ENCODE assay signal across 8 cellular contexts in the genomic region with DNA sequence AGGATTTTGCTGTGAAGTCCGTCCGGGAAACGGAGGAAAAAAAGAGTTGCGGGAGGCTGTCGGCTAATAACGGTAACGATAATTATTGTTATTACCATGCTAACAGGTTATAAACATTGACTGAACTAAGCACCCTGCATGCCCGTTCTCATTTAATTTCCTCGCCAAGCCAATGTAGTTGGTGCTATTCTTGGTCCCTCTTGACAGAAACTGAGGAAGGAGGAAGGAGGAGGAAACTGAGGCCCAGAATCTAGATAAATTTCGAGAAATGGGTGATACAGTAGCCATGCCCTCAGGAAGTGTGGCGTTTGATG. TPM values are rescaled to one million over a fixed set of nuclear protein-coding genes. Genes with fewer than 3 reads are reported as not detected.
DNase-seq lines count a peak whose midpoint lies in the region; ATAC-seq, FAIRE-seq and TF ChIP-seq lines count a peak whose summit lies in the region.

No MANE protein-coding gene starts in this region.

- H3K9me3 ChIP-seq in PC-9 (ENCODE audit: insufficient read depth, low read depth) (no peaks in the 10 kb centered on the region), right cardiac atrium (ENCODE audit: control insufficient read depth, low read length) (no peaks in the 10 kb centered on the region)

- H3K36me3 ChIP-seq in PC-9 (ENCODE audit: low read depth) = 0 out of 2 replicates have a peak, but pooled peaks cover 2% of the 10 kb centered on the region

- no peak overlapping the region for H3K27ac Mint-ChIP-seq in stimulated activated naive B cell treated with anti-CD40 and anti-IgM and Interleukin-4, amounts not matched to agents 10 μg/mL and 1 μg/mL and 100 μg/mL, for 72 hours

- H3K27me3 Mint-ChIP-seq in stimulated activated naive B cell treated with anti-CD40 and anti-IgM and Interleukin-4, amounts not matched to agents 10 μg/mL and 1 μg/mL and 100 μg/mL, for 72 hours = no peaks in the 10 kb centered on the region

- H3K27ac ChIP-seq in PC-9 = peak overlapping the region; percentile 69
- no peak overlapping the region for H3K27ac ChIP-seq in right cardiac atrium (ENCODE audit: low read length)

- intact Hi-C loops in PC-9 (cut with micrococcal nuclease; ENCODE audit: unreplicated experiment) = no loop called here
- intact Hi-C loops in right cardiac atrium (cut with DNase I) = no loop called here

- DNase-seq in PC-9 (no peak), right cardiac atrium (no peak), NCI-H2171 (lab: John Stamatoyannopoulos, UW) (no peak), H54 (ENCODE audit: insufficient read length, low spot score) (no peak), GM13977 (ENCODE audit: low spot score) (no peak)
- no peak for DNase-seq in stimulated activated naive B cell treated with anti-CD40 and anti-IgM and Interleukin-4, amounts not matched to agents 10 μg/mL and 1 μg/mL and 100 μg/mL, for 72 hours

- H3F3A ChIP-seq in PC-9 (ENCODE audit: insufficient read depth, low read depth) = peaks cover 4% of the 10 kb centered on the region; the same call in 1 of the 2 replicates

- BruUV-seq in PC-9 (replicated peaks; lab: Mats Ljungman, UMichigan) = TSS peak; percentile 54

- H2AFZ ChIP-seq in PC-9 = peak overlapping the region; percentile 95

- POLR2A ChIA-PET in PC-9 (lab: Charles Lee; ENCODE audit: unreplicated experiment) = interaction anchor here (0.5 to 0.6 kb wide), 4 partner anchors 15 to 777 kb away, joined by 3 to 8 read pairs (median 3); no protein-coding TSS in a partner anchor

- peak overlapping the region; percentile 95 for H3K4me2 ChIP-seq in PC-9

- H3K27me3 ChIP-seq in PC-9 (ENCODE audit: insufficient read depth, low read depth) = no peaks in the 10 kb centered on the region
- H3K27me3 ChIP-seq in right cardiac atrium (ENCODE audit: control insufficient read depth, insufficient read depth) = no peaks in the 10 kb centered on the region

- TF ChIP-seq POLR2A in H54 (IDR thresholded peaks at IDR 0.05; ENCODE audit: low read depth, low read length) = no peak

- peaks cover 55% of the 10 kb centered on the region for H3K79me2 ChIP-seq in PC-9 (ENCODE audit: low read depth)

- H3K9me2 ChIP-seq in PC-9 (ENCODE audit: insufficient read depth) = no peaks in the 10 kb centered on the region

- H3K4me3 Mint-ChIP-seq in stimulated activated naive B cell treated with anti-CD40 and anti-IgM and Interleukin-4, amounts not matched to agents 10 μg/mL and 1 μg/mL and 100 μg/mL, for 72 hours = no peak overlapping the region

- CTCF ChIA-PET in PC-9 (lab: Charles Lee) = interaction anchor here (0.5 to 2.0 kb wide), 3 partner anchors 11 to 118 kb away, joined by 4 to 9 read pairs (median 4); a partner anchor contains a TSS

- under 1% methylated on average over 11 of the region's 11 CpGs for WGBS in right cardiac atrium

- FAIRE-seq in H54 (lab: Jason Lieb, UNC) = no peak

- H3K4me3 ChIP-seq in PC-9 (peak overlapping the region; percentile 77), right cardiac atrium (ENCODE audit: low read length) (peak overlapping the region; percentile 90)

- no peak for TF ChIP-seq CTCF in PC-9 (conservative IDR thresholded peaks at IDR 0.05)
- no peak for TF ChIP-seq CTCF in GM13977 (IDR thresholded peaks at IDR 0.05; ENCODE audit: extremely low read depth, insufficient read depth, missing control alignments)

- in situ Hi-C loops in GM13977 (cut with MboI; ENCODE audit: low pct_unique_long_range_greater_than_20kb, low sequenced_read_pairs, unreplicated experiment) = no loop called here

- H3K4me1 Mint-ChIP-seq in stimulated activated naive B cell treated with anti-CD40 and anti-IgM and Interleukin-4, amounts not matched to agents 10 μg/mL and 1 μg/mL and 100 μg/mL, for 72 hours = no peaks in the 10 kb centered on the region

- no peaks in the 10 kb centered on the region for H3K9me3 Mint-ChIP-seq in stimulated activated naive B cell treated with anti-CD40 and anti-IgM and Interleukin-4, amounts not matched to agents 10 μg/mL and 1 μg/mL and 100 μg/mL, for 72 hours

- H3K4me1 ChIP-seq in PC-9 (replicated peaks; ENCODE audit: insufficient read depth) (peaks cover 19% of the 10 kb centered on the region), right cardiac atrium (ENCODE audit: control insufficient read depth, insufficient read depth, low read length) (no peaks in the 10 kb centered on the region)

- ATAC-seq in GM21447 (IDR thresholded peaks at IDR 0.05; ENCODE audit: unreplicated experiment) (peak; percentile 10), right cardiac atrium (no peak), GM19463 (IDR thresholded peaks at IDR 0.05; ENCODE audit: unreplicated experiment) (no peak)
- ATAC-seq in stimulated activated naive B cell treated with anti-CD40 and anti-IgM and Interleukin-4, amounts not matched to agents 10 μg/mL and 1 μg/mL and 100 μg/mL, for 72 hours (replicated peaks) = peak; percentile 3 to 13

- H3K36me3 Mint-ChIP-seq in stimulated activated naive B cell treated with anti-CD40 and anti-IgM and Interleukin-4, amounts not matched to agents 10 μg/mL and 1 μg/mL and 100 μg/mL, for 72 hours = no peaks in the 10 kb centered on the region

- no peaks in the 10 kb centered on the region; the same call in 1 of the 2 replicates for H4K20me1 ChIP-seq in PC-9 (ENCODE audit: insufficient read depth)

RNA-seq across cellular contexts. Expression of a gene that starts 0.4 kb away (rescaled TPM):
- total RNA-seq in PC-9 (2021) = 140 and 164 TPM in 2 replicates
- total RNA-seq in right cardiac atrium = 1 to 10 TPM in 2 of 4 donors, under 1 TPM in 2; 0.67 to 2.5 (median 1.5) TPM
- 0.41 TPM for polyA plus RNA-seq in right cardiac atrium

RNA-seq across cellular contexts. Expression of a gene that starts 16.8 kb away (rescaled TPM):
- total RNA-seq in PC-9 (2021) (125 and 129 TPM in 2 replicates), right cardiac atrium (10 to 100 TPM; 39.9 to 56.9 (median 46.1) TPM)
- 46.0 TPM for polyA plus RNA-seq in right cardiac atrium

Comparison
In these comparisons a context has a peak if more than half of its experiments do, and no peak if none do; other contexts are left out.
1. ATAC-seq: peak in GM21447 (single experiment) and stimulated activated naive B cell treated with anti-CD40 and anti-IgM and Interleukin-4, amounts not matched to agents 10 μg/mL and 1 μg/mL and 100 μg/mL, for 72 hours (2 of 2); none in right cardiac atrium (0 of 2) and GM19463 (single experiment).
2. RNA of a gene that starts 0.4 kb away (total RNA-seq): 140 to 164 TPM in PC-9; 0.67 to 2.5 TPM in right cardiac atrium; every median in the first group is over 10 times any median in the second.